13 cellular contexts compared by ENCODE assay signal in the genomic region with DNA sequence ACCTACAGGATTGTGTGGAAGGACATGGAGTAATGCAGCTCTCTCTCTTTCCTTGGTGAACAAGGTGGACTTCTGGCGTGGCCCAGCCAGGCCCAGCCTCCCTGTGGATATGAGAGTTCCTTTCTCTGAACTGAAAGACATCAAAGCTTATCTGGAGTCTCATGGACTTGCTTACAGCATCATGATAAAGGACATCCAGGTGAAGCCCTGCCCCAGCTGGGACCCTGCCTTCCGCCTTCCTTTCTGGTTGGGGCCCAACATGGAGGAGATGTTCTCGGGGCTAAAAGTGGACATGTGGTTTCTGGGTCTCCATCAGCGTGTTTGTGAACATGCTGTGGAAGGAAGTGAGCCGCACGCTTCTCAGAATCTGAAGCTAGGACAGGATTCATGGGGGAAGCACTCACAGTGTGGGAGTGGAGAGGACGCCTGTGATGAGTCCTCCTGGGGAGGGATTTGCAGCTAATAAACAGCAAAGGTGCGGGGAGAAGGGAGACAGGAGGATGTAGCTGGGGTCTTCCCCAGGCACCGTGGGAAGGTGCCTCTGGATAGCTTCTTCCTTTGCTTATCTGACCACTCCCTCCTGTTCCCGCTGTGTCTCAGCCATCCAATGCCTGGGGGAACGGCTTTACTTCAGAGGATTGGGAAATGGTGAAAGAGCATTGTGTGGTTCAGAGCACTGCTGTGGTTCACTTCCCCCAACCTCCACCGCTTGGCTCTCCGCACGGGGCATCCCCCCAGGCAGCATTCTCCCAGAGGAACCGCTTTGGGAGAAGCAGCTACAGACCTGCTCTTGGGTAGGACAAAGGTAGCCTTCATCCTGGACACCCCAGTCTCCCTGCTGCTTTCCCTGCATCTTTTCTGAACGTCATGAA. TPM values are rescaled to one million over a fixed set of nuclear protein-coding genes. Genes with fewer than 3 reads are reported as not detected.
DNase-seq lines count a peak whose midpoint lies in the region; ATAC-seq and TF ChIP-seq lines count a peak whose summit lies in the region.
"Had no signal": no experiment of that assay in that cellular context is flagged by ENCODE, and none has a peak within 500 bp of the region (broad histone marks: within the 10 kb centered on the region; RNA-seq: fewer than 3 reads in every experiment).

No MANE protein-coding gene starts in this region.

- H3K27ac Mint-ChIP-seq in progenitor cell of endocrine pancreas = peak overlapping the region; percentile 20

- H3K4me3 ChIP-seq in NT2/D1 (ENCODE audit: insufficient read length, low read depth) = no peak overlapping the region
- H3K4me3 ChIP-seq: cardiac muscle cell, tibial artery had no signal

- in situ Hi-C loops in GM13976 (cut with MboI; ENCODE audit: low sequenced_read_pairs, unreplicated experiment) = no loop called here

- ATAC-seq in GM19397 (IDR thresholded peaks at IDR 0.05; ENCODE audit: unreplicated experiment) = no peak

- H3K4me3 Mint-ChIP-seq in progenitor cell of endocrine pancreas (ENCODE audit: low read depth) = no peak overlapping the region

- DNase-seq in GM13976 (ENCODE audit: low spot score) (peak; percentile 45), NT2/D1 (ENCODE audit: low read depth, low spot score) (peak; percentile 52), fibroblast of gingiva (ENCODE audit: low read depth) (peak; percentile 22), progenitor cell of endocrine pancreas (ENCODE audit: low spot score, unreplicated experiment) (no peak), activated T-cell treated with anti-CD3 and anti-CD28 coated beads for 4 hours (no peak)
- no peak for DNase-seq in stimulated activated CD8-positive, alpha-beta memory T cell treated with anti-CD3 and anti-CD28 coated beads, Interleukin-4, amount 100 ng/mL, for 48 hours
- DNase-seq in activated T-cell treated with anti-CD3 and anti-CD28 coated beads, Interleukin-2, amount 50 U/mL, for 1 hour = no peak
- DNase-seq: activated CD4-positive, alpha-beta T cell treated with anti-CD3 and anti-CD28 coated beads, Interleukin-2, amount 50 U/mL, for 1 hour; GDM1; NCI-H526; tibial artery had no signal

- H3K9me3 Mint-ChIP-seq in progenitor cell of endocrine pancreas (ENCODE audit: low read depth) = no peaks in the 10 kb centered on the region

- H3K9me3 ChIP-seq in NT2/D1 (ENCODE audit: insufficient read depth, low read length) = no peaks in the 10 kb centered on the region
- H3K9me3 ChIP-seq: tibial artery had no signal

- no peaks in the 10 kb centered on the region for H3K27me3 ChIP-seq in NT2/D1 (ENCODE audit: insufficient read depth, insufficient read length)
- H3K27me3 ChIP-seq: cardiac muscle cell, tibial artery had no signal

- H3K36me3 Mint-ChIP-seq in progenitor cell of endocrine pancreas (ENCODE audit: insufficient read depth) = no peaks in the 10 kb centered on the region

- TF ChIP-seq CTCF in GM13976 (IDR thresholded peaks at IDR 0.05; ENCODE audit: borderline replicate concordance, control extremely low read depth, extremely low read depth, insufficient read depth, missing control alignments) (no peak), progenitor cell of endocrine pancreas (IDR thresholded peaks at IDR 0.05; ENCODE audit: unreplicated experiment) (no peak)

- peaks cover 21% of the 10 kb centered on the region for H3K4me1 Mint-ChIP-seq in progenitor cell of endocrine pancreas (ENCODE audit: low read depth)

- peaks cover 9% of the 10 kb centered on the region for H3K4me1 ChIP-seq in NT2/D1 (ENCODE audit: insufficient read depth, insufficient read length)

- no peaks in the 10 kb centered on the region for H3K36me3 ChIP-seq in NT2/D1 (ENCODE audit: insufficient read depth, insufficient read length, low read length)
- H3K36me3 ChIP-seq: cardiac muscle cell, tibial artery had no signal

- no peak overlapping the region for H3K9ac ChIP-seq in NT2/D1 (ENCODE audit: insufficient read length, low read depth)

- peaks cover 2% of the 10 kb centered on the region for H3K27me3 Mint-ChIP-seq in progenitor cell of endocrine pancreas

RNA-seq across cellular contexts. Expression of gene CPA5, which starts 5.5 kb away (rescaled TPM):
- total RNA-seq in progenitor cell of endocrine pancreas = not detected in 2 replicates
- total RNA-seq: cardiac muscle cell had no signal

RNA-seq across cellular contexts. Expression of gene CPA1, which starts 30.1 kb away (rescaled TPM):
- total RNA-seq in progenitor cell of endocrine pancreas = 17.8 and 23.7 TPM in 2 replicates

RNA-seq across cellular contexts. Expression of gene CPA4, which starts 57.2 kb away (rescaled TPM):
- 4.9 and 5.1 TPM in 2 replicates for total RNA-seq in progenitor cell of endocrine pancreas
- total RNA-seq: cardiac muscle cell had no signal

Comparison
In these comparisons a context has a peak if more than half of its experiments do, and no peak if none do; other contexts are left out.
1. DNase-seq: peak in GM13976 (single experiment), NT2/D1 (single experiment) and fibroblast of gingiva (single experiment); none in progenitor cell of endocrine pancreas (single experiment), activated T-cell treated with anti-CD3 and anti-CD28 coated beads for 4 hours (single experiment), stimulated activated CD8-positive, alpha-beta memory T cell treated with anti-CD3 and anti-CD28 coated beads, Interleukin-4, amount 100 ng/mL, for 48 hours (single experiment) and activated T-cell treated with anti-CD3 and anti-CD28 coated beads, Interleukin-2, amount 50 U/mL, for 1 hour (single experiment).